8 cellular contexts compared by ENCODE assay signal in the genomic region with DNA sequence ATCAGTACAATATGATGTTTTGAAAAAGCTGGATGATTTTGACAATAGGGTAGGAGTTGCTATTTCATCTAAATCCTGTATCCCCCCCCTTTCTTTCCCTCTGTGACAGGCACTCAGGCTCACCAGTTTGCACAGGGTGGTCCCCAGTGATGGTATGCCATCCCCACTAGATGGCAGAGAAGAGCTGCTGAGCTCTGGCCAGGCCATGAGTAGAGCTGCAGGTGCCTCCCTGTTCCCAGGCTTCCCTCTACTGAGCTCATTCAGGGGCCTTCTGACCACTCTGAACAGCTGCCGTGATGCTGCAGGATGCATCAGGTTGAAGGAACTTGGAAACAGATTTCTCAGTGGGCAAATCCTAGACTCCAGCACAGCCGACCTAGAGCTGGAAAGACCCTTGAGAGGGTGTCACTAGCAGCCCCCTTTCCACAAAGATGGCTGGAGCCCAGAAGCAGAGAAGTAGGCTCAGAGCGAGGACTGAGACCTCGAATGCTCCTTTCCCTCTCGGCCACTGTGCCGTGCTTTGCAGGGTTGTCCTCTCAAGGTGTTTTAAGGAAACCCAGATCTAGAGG. TPM values are rescaled to one million over a fixed set of nuclear protein-coding genes. Genes with fewer than 3 reads are reported as not detected.
DNase-seq lines count a peak whose midpoint lies in the region; ATAC-seq and TF ChIP-seq lines count a peak whose summit lies in the region.

No MANE protein-coding gene starts in this region.

- peak; percentile 61 for TF ChIP-seq CTCF in MCF 10A (IDR thresholded peaks at IDR 0.05; ENCODE audit: unreplicated experiment)

- peaks cover 17% of the 10 kb centered on the region for H3K36me3 Mint-ChIP-seq in MCF 10A (ENCODE audit: insufficient read depth, unreplicated experiment)

- no peak overlapping the region for H3K4me3 Mint-ChIP-seq in MCF 10A (ENCODE audit: unreplicated experiment)

- H3K27ac Mint-ChIP-seq in MCF 10A (ENCODE audit: low read depth, unreplicated experiment) = no peak overlapping the region

- ATAC-seq in HG02623 (IDR thresholded peaks at IDR 0.05; ENCODE audit: unreplicated experiment) = peak; percentile 63

- H3K9me3 Mint-ChIP-seq in MCF 10A (ENCODE audit: unreplicated experiment) = no peaks in the 10 kb centered on the region

- no TSS peak for BruUV-seq in MCF 10A (replicated peaks; lab: Mats Ljungman, UMichigan)

- peak; percentile 45 for DNase-seq in NK-92 treated with Interleukin-12 subunit alpha and Interleukin-12 subunit beta, amount 100 ng/mL, for 24 hours (lab: John Stamatoyannopoulos, UW)
- DNase-seq in NK-92 (lab: John Stamatoyannopoulos, UW; ENCODE audit: unreplicated experiment) (no peak), NCI-H146 treated with DMSO at 0.1 percent for 48 hours (lab: John Stamatoyannopoulos, UW; ENCODE audit: unreplicated experiment) (peak; percentile 45), T-helper 9 cell (peak; percentile 22), MCF 10A (ENCODE audit: unreplicated experiment) (peak; percentile 77), iris pigment epithelial cell (ENCODE audit: low read depth) (peak; percentile 68)
- DNase-seq in stimulated activated CD4-positive, alpha-beta T cell treated with anti-CD3 and anti-CD28 coated beads, Interleukin-1b, Interleukin-23, amount 100 ng/mL, for 48 hours = peak; percentile 36

- H3K27me3 Mint-ChIP-seq in MCF 10A (ENCODE audit: insufficient read depth, unreplicated experiment) = no peaks in the 10 kb centered on the region

- intact Hi-C loops in MCF 10A (cut with micrococcal nuclease) = loop anchor here (1.0 to 5.0 kb wide), 5 partner anchors 104 to 549 kb away; no protein-coding TSS in a partner anchor

- H3K4me1 Mint-ChIP-seq in MCF 10A (ENCODE audit: insufficient read depth, unreplicated experiment) = no peaks in the 10 kb centered on the region

- POLR2A ChIA-PET in MCF 10A (lab: Yijun Ruan, JAX) = interaction anchor here (0.7 to 1.0 kb wide), 4 partner anchors 9 to 67 kb away, joined by 3 to 5 read pairs (median 4); a partner anchor contains a TSS

- CTCF ChIA-PET in MCF 10A (lab: Yijun Ruan, JAX) = interaction anchor here (0.6 to 2.1 kb wide), 22 partner anchors 8 to 546 kb away, joined by 3 to 11 read pairs (median 4); no protein-coding TSS in a partner anchor

RNA-seq across cellular contexts. Expression of a gene that starts 45.1 kb away (rescaled TPM):
- 0.22 TPM in 1 of 2 replicates, not detected in the other for total RNA-seq in MCF 10A (2022)

RNA-seq across cellular contexts. Expression of a gene that starts 56.4 kb away (rescaled TPM):
- 30.6 and 35.8 TPM in 2 replicates for total RNA-seq in MCF 10A (2022)

RNA-seq across cellular contexts. Expression of a gene that starts 56.6 kb away (rescaled TPM):
- total RNA-seq in MCF 10A (2022) = 18.7 and 21.0 TPM in 2 replicates
